Comparison of ENCODE assay signal across 12 cellular contexts in genomic region chr9:107931071-107931715, GRCh38.
DNase-seq lines count a peak whose midpoint lies in the region; ATAC-seq and TF ChIP-seq lines count a peak whose summit lies in the region.
"Had no signal": no experiment of that assay in that cellular context is flagged by ENCODE, and none has a peak within 500 bp of the region (broad histone marks: within the 10 kb centered on the region; RNA-seq: fewer than 3 reads in every experiment).

No MANE protein-coding gene starts in this region.

- CTCF ChIA-PET in OCI-LY7 (lab: Charles Lee; ENCODE audit: unreplicated experiment) = no interaction called here

- H3K4me3 Mint-ChIP-seq in GM23338 (no peak overlapping the region), endodermal cell (no peak overlapping the region)
- H3K4me3 Mint-ChIP-seq: CD8-positive, alpha-beta memory T cell; H9 had no signal

- H3K4me1 Mint-ChIP-seq in GM23338 (peaks cover 2% of the 10 kb centered on the region; the same call in 2 of the 3 replicates), endodermal cell (peaks cover 23% of the 10 kb centered on the region)
- H3K4me1 Mint-ChIP-seq: CD8-positive, alpha-beta memory T cell had no signal

- H3K4me3 ChIP-seq in GM23338 = no peak overlapping the region
- H3K4me3 ChIP-seq in endodermal cell (ENCODE audit: low read length) = no peak overlapping the region
- H3K4me3 ChIP-seq in mucosa of descending colon = no peak overlapping the region
- H3K4me3 ChIP-seq in HAP-1 = no peak overlapping the region
- H3K4me3 ChIP-seq in OCI-LY7 (ENCODE audit: low read depth, low read length, poor library complexity, severe bottlenecking) = no peak overlapping the region
- H3K4me3 ChIP-seq: A549 had no signal

- H3K27ac Mint-ChIP-seq in GM23338 = no peak overlapping the region
- H3K27ac Mint-ChIP-seq in endodermal cell = no peak overlapping the region
- H3K27ac Mint-ChIP-seq: CD8-positive, alpha-beta memory T cell; H9 had no signal

- POLR2A ChIA-PET in OCI-LY7 (lab: Charles Lee) = no interaction called here

- no peaks in the 10 kb centered on the region for H3K27me3 ChIP-seq in GM23338 (ENCODE audit: insufficient read depth)
- peaks cover 76% of the 10 kb centered on the region for H3K27me3 ChIP-seq in endodermal cell (ENCODE audit: control insufficient read depth, insufficient read depth, low read length, poor library complexity, severe bottlenecking)
- no peaks in the 10 kb centered on the region for H3K27me3 ChIP-seq in HAP-1 (ENCODE audit: low read depth)

- H4K20me1 ChIP-seq in GM23338 (replicated peaks; ENCODE audit: insufficient read depth) (no peaks in the 10 kb centered on the region), OCI-LY7 (ENCODE audit: insufficient read depth, low read length) (no peaks in the 10 kb centered on the region)

- peak overlapping the region; percentile 63; the same call in 1 of the 2 replicates for H2AFZ ChIP-seq in GM23338
- H2AFZ ChIP-seq in OCI-LY7 (ENCODE audit: low read length) = no peak overlapping the region

- H3K27ac ChIP-seq in GM23338 (ENCODE audit: low read depth) = no peak overlapping the region
- no peak overlapping the region for H3K27ac ChIP-seq in endodermal cell (ENCODE audit: low read depth, low read length)
- H3K27ac ChIP-seq in OCI-LY7 (ENCODE audit: low read depth, low read length, poor library complexity, severe bottlenecking) = no peak overlapping the region
- H3K27ac ChIP-seq: A549 had no signal

- H3K36me3 Mint-ChIP-seq in GM23338 (ENCODE audit: low read depth) (no peaks in the 10 kb centered on the region), endodermal cell (ENCODE audit: low read depth) (no peaks in the 10 kb centered on the region)
- H3K36me3 Mint-ChIP-seq: CD8-positive, alpha-beta memory T cell had no signal

- in situ Hi-C loops in HAP-1 (cut with MboI; ENCODE audit: low sequenced_read_pairs) = no loop called here

- WGBS in endodermal cell (ENCODE audit: insufficient coverage in 1 of 2, insufficient read length in 1 of 2), 2 experiments = 76 to 95% methylated on average over 7 to 8 of the region's 8 CpGs

- intact Hi-C loops in mucosa of descending colon (cut with DNase I, micrococcal nuclease) (no loop called here), OCI-LY7 (cut with micrococcal nuclease; ENCODE audit: unreplicated experiment) (no loop called here)

- TF ChIP-seq CTCF in GM23338 (conservative IDR thresholded peaks at IDR 0.05; ENCODE audit: low read depth in 2 of 2) = no peak
- no peak for TF ChIP-seq CTCF in endodermal cell (conservative IDR thresholded peaks at IDR 0.05)
- no peak for TF ChIP-seq CTCF in mucosa of descending colon (IDR thresholded peaks at IDR 0.05)
- TF ChIP-seq CTCF in OCI-LY7 (conservative IDR thresholded peaks at IDR 0.05; ENCODE audit: low read length) = no peak

- no peaks in the 10 kb centered on the region for H3K36me3 ChIP-seq in GM23338 (ENCODE audit: insufficient read depth)
- no peaks in the 10 kb centered on the region for H3K36me3 ChIP-seq in endodermal cell (ENCODE audit: control insufficient read depth, insufficient read depth, low read length)
- no peaks in the 10 kb centered on the region for H3K36me3 ChIP-seq in mucosa of descending colon (ENCODE audit: low read depth)
- no peaks in the 10 kb centered on the region for H3K36me3 ChIP-seq in HAP-1 (replicated peaks)
- no peaks in the 10 kb centered on the region for H3K36me3 ChIP-seq in OCI-LY7 (ENCODE audit: insufficient read depth, low read length)

- H3K4me2 ChIP-seq in GM23338 (no peak overlapping the region), OCI-LY7 (ENCODE audit: low read length) (no peak overlapping the region)
- H3K4me2 ChIP-seq: A549 had no signal

- H3K27me3 Mint-ChIP-seq in GM23338 (ENCODE audit: insufficient read depth, low read depth, poor library complexity) (no peaks in the 10 kb centered on the region), endodermal cell (ENCODE audit: insufficient read depth) (peaks cover 69% of the 10 kb centered on the region)
- H3K27me3 Mint-ChIP-seq: CD8-positive, alpha-beta memory T cell had no signal

- H3K4me1 ChIP-seq in GM23338 (ENCODE audit: insufficient read depth) (no peaks in the 10 kb centered on the region), endodermal cell (ENCODE audit: control insufficient read depth, insufficient read depth, low read length) (peaks cover 10% of the 10 kb centered on the region), mucosa of descending colon (ENCODE audit: low read depth) (no peaks in the 10 kb centered on the region), HAP-1 (no peaks in the 10 kb centered on the region), OCI-LY7 (ENCODE audit: insufficient read depth, low read length, poor library complexity, severe bottlenecking) (no peaks in the 10 kb centered on the region)
- H3K4me1 ChIP-seq: Caco-2 had no signal

- DNase-seq in GM23338 (ENCODE audit: low spot score) (no peak), endodermal cell (peak; percentile 53), mucosa of descending colon (no peak), HAP-1 (ENCODE audit: low spot score in 2 of 2) (no peak), OCI-LY7 (ENCODE audit: low spot score) (no peak)
- DNase-seq: Caco-2; CD8-positive, alpha-beta memory T cell; H9; KBM-7 had no signal

- no peaks in the 10 kb centered on the region for H3F3A ChIP-seq in GM23338 (replicated peaks; ENCODE audit: low read depth)

- H3K9me3 ChIP-seq in endodermal cell (ENCODE audit: control insufficient read depth, low read length) (no peaks in the 10 kb centered on the region), mucosa of descending colon (no peaks in the 10 kb centered on the region), HAP-1 (no peaks in the 10 kb centered on the region), OCI-LY7 (ENCODE audit: low read length) (no peaks in the 10 kb centered on the region)
- H3K9me3 ChIP-seq: A549, Caco-2 had no signal

- no peak overlapping the region for H3K9ac ChIP-seq in endodermal cell (ENCODE audit: extremely low read depth, low read length, poor library complexity, severe bottlenecking)

- H3K79me2 ChIP-seq in GM23338 (replicated peaks; ENCODE audit: insufficient read depth) (no peaks in the 10 kb centered on the region), OCI-LY7 (ENCODE audit: insufficient read depth, low read depth, low read length) (no peaks in the 10 kb centered on the region)

- H3K9me2 ChIP-seq in GM23338 (ENCODE audit: insufficient read depth) (0 out of 2 replicates have a peak, but pooled peaks cover 3% of the 10 kb centered on the region), OCI-LY7 (ENCODE audit: insufficient read depth, low read length) (no peaks in the 10 kb centered on the region)

- ATAC-seq in GM23338 = no peak
- ATAC-seq in mucosa of descending colon = peak; percentile 41
- no peak for ATAC-seq in HG03442 (IDR thresholded peaks at IDR 0.05; ENCODE audit: unreplicated experiment)
- ATAC-seq in HG02885 (IDR thresholded peaks at IDR 0.05; ENCODE audit: poor library complexity, unreplicated experiment) = no peak
- ATAC-seq: A549 had no signal

- no TSS peak for BruUV-seq in OCI-LY7 (replicated peaks; lab: Mats Ljungman, UMichigan)

- H3K9me3 Mint-ChIP-seq in GM23338 (no peaks in the 10 kb centered on the region), endodermal cell (no peaks in the 10 kb centered on the region)
- H3K9me3 Mint-ChIP-seq: H9 had no signal

TF ChIP-seq in GM23338, 12 proteins besides CTCF, POLR2A, EP300 and RAD21 (continues in another document):
- TF ChIP-seq NANOG (IDR thresholded peaks at IDR 0.05; ENCODE audit: borderline replicate concordance) = no peak
- TF ChIP-seq ZNF114 (CRISPR knock-in tag; IDR thresholded peaks at IDR 0.05) = no peak
- no peak for TF ChIP-seq ETS1 (IDR thresholded peaks at IDR 0.05)
- no peak for TF ChIP-seq EZH2phosphoT487 (IDR thresholded peaks at IDR 0.05; ENCODE audit: unreplicated experiment)
- TF ChIP-seq STAT1 (IDR thresholded peaks at IDR 0.05; ENCODE audit: unreplicated experiment) = no peak
- TF ChIP-seq EZH2 (IDR thresholded peaks at IDR 0.05; ENCODE audit: low read depth, unreplicated experiment) = no peak
- no peak for TF ChIP-seq JUNB (IDR thresholded peaks at IDR 0.05; ENCODE audit: unreplicated experiment)
- no peak for TF ChIP-seq CREB1 (CRISPR knock-in tag; IDR thresholded peaks at IDR 0.05; ENCODE audit: low read depth)
- no peak for TF ChIP-seq POLR2AphosphoS5 (IDR thresholded peaks at IDR 0.05; ENCODE audit: low read depth)
- TF ChIP-seq ZNF331 (CRISPR knock-in tag; IDR thresholded peaks at IDR 0.05; ENCODE audit: low read depth) = no peak
